In the genomic region with DNA sequence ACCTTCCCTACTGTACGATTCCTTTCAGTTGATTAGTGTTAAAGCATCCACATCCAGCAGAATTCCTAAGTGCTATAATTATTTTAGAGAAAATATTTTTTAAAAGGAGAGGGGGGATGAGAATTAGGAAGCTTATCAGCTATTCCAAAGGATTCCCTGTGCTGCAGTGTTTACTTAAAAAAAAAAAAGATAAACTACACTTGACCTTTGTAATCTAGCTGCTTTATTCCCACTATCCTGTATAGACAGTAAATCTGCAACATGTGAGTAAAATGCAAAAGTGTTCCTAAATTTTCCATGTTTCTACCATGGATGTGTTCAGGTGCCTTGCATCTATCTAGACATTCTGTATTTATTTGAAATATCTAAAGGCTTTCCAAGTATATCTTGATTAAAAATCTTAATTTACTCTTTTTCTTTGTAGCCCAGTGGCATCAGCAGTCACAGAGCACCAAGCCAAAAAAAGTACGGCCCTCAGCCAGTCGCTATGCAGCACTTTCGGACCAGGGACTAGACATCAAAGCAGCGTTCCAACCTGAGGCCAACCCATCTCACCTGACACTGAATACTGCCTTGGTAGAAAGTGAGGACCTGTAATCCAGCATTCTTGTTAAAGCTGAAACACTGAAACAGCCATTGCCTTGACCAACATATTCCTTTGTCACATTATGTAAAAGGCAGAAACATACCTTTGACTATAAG, we compare ENCODE assay signal across 19 cellular contexts.
DNase-seq lines count a peak whose midpoint lies in the region; ATAC-seq and TF ChIP-seq lines count a peak whose summit lies in the region.
"Had no signal": no experiment of that assay in that cellular context is flagged by ENCODE, and none has a peak within 500 bp of the region (broad histone marks: within the 10 kb centered on the region; RNA-seq: fewer than 3 reads in every experiment).

No MANE protein-coding gene starts in this region.

- ATAC-seq in left lobe of liver (peak; percentile 58), right lobe of liver (peak; percentile 42 to 81 (median 52)), HG03045 (IDR thresholded peaks at IDR 0.05; ENCODE audit: unreplicated experiment) (no peak)
- ATAC-seq: A549 had no signal

- 23% methylated on average over 5 of the region's 5 CpGs for WGBS in right lobe of liver (ENCODE audit: insufficient coverage, low coverage, low lambda C conversion rate, missing lambda C conversion rate)

- TF ChIP-seq POLR2A in right lobe of liver (IDR thresholded peaks at IDR 0.05): no peak

- intact Hi-C loops in right lobe of liver (cut with DNase I): loop anchor here in 1 of 2 donors (10.0 kb wide), 1 partner anchor 569 kb away; no protein-coding TSS in a partner anchor

- H3K4me3 ChIP-seq in right lobe of liver: no peak overlapping the region
- H3K4me3 ChIP-seq: A549; BLaER1 treated with 17β-estradiol and CSF1 and Interleukin-3, amounts not matched to agents 10 nM and 100 nM; HAP-1 had no signal

- no peaks in the 10 kb centered on the region for H3K27me3 ChIP-seq in right lobe of liver
- H3K27me3 ChIP-seq: BE2C; BLaER1 treated with 17β-estradiol and CSF1 and Interleukin-3, amounts not matched to agents 10 nM and 100 nM had no signal

- H3K36me3 ChIP-seq in right lobe of liver: peaks cover 0 to 24% (median 15%) of the 10 kb centered on the region in 4 donors
- H3K36me3 ChIP-seq: BE2C had no signal

- H3K9me3 ChIP-seq in right lobe of liver: no peaks in the 10 kb centered on the region
- H3K9me3 ChIP-seq: BE2C, HAP-1 had no signal

- peak; percentile 21 for DNase-seq in NCI-H82 (lab: John Stamatoyannopoulos, UW)
- DNase-seq in NCI-H82 treated with DMSO at 0.1 percent for 48 hours (lab: John Stamatoyannopoulos, UW; ENCODE audit: unreplicated experiment): no peak
- no peak for DNase-seq in left lobe of liver (ENCODE audit: low spot score)
- DNase-seq in right lobe of liver: no peak
- DNase-seq in T1000 (lab: John Stamatoyannopoulos, UW): no peak
- DNase-seq: 8988T; ACHN; AML-193; BE2C; CD4-positive, alpha-beta T cell; CD8-positive, alpha-beta memory T cell; DMS 273 treated with DMSO at 0.1 percent for 48 hours; DND-41; GOT3; HFFc6 had no signal

- TF ChIP-seq CTCF in right lobe of liver (IDR thresholded peaks at IDR 0.05): no peak

- no peak overlapping the region for H3K27ac ChIP-seq in right lobe of liver
- H3K27ac ChIP-seq: A549; BLaER1 treated with 17β-estradiol and CSF1 and Interleukin-3, amounts not matched to agents 10 nM and 100 nM had no signal

- H3K4me1 ChIP-seq in right lobe of liver: peaks cover 0 to 12% (median 6%) of the 10 kb centered on the region in 4 donors
- H3K4me1 ChIP-seq: BLaER1 treated with 17β-estradiol and CSF1 and Interleukin-3, amounts not matched to agents 10 nM and 100 nM had no signal
